Comparison of ENCODE assay signal across 1 cellular context in genomic region chr10:124221356-124222297, GRCh38.
TF ChIP-seq lines count a peak whose summit lies in the region.

No MANE protein-coding gene starts in this region.

TF ChIP-seq in GM23338, 12 proteins besides CTCF, POLR2A, EP300 and RAD21 (continued from another document):
- TF ChIP-seq, protein P1, sequence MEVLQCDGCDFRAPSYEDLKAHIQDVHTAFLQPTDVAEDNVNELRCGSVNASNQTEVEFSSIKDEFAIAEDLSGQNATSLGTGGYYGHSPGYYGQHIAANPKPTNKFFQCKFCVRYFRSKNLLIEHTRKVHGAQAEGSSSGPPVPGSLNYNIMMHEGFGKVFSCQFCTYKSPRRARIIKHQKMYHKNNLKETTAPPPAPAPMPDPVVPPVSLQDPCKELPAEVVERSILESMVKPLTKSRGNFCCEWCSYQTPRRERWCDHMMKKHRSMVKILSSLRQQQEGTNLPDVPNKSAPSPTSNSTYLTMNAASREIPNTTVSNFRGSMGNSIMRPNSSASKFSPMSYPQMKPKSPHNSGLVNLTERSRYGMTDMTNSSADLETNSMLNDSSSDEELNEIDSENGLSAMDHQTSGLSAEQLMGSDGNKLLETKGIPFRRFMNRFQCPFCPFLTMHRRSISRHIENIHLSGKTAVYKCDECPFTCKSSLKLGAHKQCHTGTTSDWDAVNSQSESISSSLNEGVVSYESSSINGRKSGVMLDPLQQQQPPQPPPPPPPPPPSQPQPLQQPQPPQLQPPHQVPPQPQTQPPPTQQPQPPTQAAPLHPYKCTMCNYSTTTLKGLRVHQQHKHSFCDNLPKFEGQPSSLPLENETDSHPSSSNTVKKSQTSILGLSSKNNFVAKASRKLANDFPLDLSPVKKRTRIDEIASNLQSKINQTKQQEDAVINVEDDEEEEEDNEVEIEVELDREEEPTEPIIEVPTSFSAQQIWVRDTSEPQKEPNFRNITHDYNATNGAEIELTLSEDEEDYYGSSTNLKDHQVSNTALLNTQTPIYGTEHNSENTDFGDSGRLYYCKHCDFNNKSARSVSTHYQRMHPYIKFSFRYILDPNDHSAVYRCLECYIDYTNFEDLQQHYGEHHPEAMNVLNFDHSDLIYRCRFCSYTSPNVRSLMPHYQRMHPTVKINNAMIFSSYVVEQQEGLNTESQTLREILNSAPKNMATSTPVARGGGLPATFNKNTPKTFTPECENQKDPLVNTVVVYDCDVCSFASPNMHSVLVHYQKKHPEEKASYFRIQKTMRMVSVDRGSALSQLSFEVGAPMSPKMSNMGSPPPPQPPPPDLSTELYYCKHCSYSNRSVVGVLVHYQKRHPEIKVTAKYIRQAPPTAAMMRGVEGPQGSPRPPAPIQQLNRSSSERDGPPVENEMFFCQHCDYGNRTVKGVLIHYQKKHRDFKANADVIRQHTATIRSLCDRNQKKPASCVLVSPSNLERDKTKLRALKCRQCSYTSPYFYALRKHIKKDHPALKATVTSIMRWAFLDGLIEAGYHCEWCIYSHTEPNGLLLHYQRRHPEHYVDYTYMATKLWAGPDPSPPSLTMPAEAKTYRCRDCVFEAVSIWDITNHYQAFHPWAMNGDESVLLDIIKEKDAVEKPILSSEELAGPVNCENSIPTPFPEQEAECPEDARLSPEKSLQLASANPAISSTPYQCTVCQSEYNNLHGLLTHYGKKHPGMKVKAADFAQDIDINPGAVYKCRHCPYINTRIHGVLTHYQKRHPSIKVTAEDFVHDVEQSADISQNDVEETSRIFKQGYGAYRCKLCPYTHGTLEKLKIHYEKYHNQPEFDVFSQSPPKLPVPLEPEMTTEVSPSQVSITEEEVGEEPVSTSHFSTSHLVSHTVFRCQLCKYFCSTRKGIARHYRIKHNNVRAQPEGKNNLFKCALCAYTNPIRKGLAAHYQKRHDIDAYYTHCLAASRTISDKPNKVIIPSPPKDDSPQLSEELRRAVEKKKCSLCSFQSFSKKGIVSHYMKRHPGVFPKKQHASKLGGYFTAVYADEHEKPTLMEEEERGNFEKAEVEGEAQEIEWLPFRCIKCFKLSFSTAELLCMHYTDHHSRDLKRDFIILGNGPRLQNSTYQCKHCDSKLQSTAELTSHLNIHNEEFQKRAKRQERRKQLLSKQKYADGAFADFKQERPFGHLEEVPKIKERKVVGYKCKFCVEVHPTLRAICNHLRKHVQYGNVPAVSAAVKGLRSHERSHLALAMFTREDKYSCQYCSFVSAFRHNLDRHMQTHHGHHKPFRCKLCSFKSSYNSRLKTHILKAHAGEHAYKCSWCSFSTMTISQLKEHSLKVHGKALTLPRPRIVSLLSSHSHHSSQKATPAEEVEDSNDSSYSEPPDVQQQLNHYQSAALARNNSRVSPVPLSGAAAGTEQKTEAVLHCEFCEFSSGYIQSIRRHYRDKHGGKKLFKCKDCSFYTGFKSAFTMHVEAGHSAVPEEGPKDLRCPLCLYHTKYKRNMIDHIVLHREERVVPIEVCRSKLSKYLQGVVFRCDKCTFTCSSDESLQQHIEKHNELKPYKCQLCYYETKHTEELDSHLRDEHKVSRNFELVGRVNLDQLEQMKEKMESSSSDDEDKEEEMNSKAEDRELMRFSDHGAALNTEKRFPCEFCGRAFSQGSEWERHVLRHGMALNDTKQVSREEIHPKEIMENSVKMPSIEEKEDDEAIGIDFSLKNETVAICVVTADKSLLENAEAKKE (CRISPR knock-in tag; IDR thresholded peaks at IDR 0.05) = no peak
- TF ChIP-seq EZH2 (IDR thresholded peaks at IDR 0.05; ENCODE audit: low read depth, unreplicated experiment) = no peak
